In the genomic region with DNA sequence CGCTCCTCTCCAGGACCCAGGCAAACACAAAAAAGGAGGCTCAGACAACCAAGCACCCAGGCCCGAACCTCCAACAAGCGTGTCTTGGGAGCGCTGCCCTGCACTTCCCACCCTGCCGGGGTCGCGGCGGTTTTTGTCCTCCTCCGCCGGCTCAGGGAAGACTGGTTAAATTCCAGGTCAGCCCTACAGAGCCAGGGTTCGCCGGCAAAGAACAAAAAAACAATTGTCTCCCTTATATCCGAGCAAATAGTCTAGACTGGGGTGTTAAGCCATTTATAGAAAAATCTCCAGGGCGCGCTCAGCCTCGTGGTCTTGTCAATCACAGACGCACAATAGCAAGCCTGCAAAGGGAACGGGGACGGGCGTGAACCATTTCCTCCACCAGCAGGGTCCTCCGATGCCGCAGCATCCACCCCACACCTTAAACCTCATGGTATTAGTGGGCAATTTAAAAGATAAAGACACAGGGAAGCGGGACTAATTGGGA, we compare ENCODE assay signal across 9 cellular contexts. TPM values are rescaled to one million over a fixed set of nuclear protein-coding genes. Genes with fewer than 3 reads are reported as not detected.
DNase-seq lines count a peak whose midpoint lies in the region; ATAC-seq, FAIRE-seq and TF ChIP-seq lines count a peak whose summit lies in the region.
"Had no signal": no experiment of that assay in that cellular context is flagged by ENCODE, and none has a peak within 500 bp of the region (broad histone marks: within the 10 kb centered on the region; RNA-seq: fewer than 3 reads in every experiment).

No MANE protein-coding gene starts in this region.

- peak; percentile 14 to 48 for DNase-seq in NCI-H2081 (lab: John Stamatoyannopoulos, UW)
- no peak for DNase-seq in NCI-H2081 treated with DMSO at 0.1 percent for 48 hours (lab: John Stamatoyannopoulos, UW)
- DNase-seq in bronchial epithelial cell (ENCODE audit: low read depth): no peak
- DNase-seq in left lung: peak in 1 of 2 donors; percentile 76
- DNase-seq in RCC 7860 (ENCODE audit: low spot score): no peak
- DNase-seq in left colon: no peak

- no peaks in the 10 kb centered on the region for H3K9me3 ChIP-seq in left lung
- no peaks in the 10 kb centered on the region for H3K9me3 ChIP-seq in stomach smooth muscle (ENCODE audit: control insufficient read depth in 2 of 2, low read length in 2 of 2)

- intact Hi-C loops in left lung (cut with DNase I): no loop called here
- intact Hi-C loops in left colon (cut with DNase I, micrococcal nuclease): no loop called here

- H3K4me1 ChIP-seq in left lung (peaks cover 0 to 65% of the 10 kb centered on the region in 2 donors), stomach smooth muscle (ENCODE audit: control insufficient read depth, insufficient read depth, low read length) (peaks cover 12% of the 10 kb centered on the region)

- H3K36me3 ChIP-seq in bronchial epithelial cell (ENCODE audit: control insufficient read depth, insufficient read depth, low read length) (no peaks in the 10 kb centered on the region), left lung (no peaks in the 10 kb centered on the region), stomach smooth muscle (ENCODE audit: control insufficient read depth in 2 of 2, insufficient read depth in 2 of 2, low read length in 2 of 2) (no peaks in the 10 kb centered on the region)

- peak overlapping the region; percentile 14 to 82 for H3K27ac ChIP-seq in left lung
- H3K27ac ChIP-seq in stomach smooth muscle (ENCODE audit: low read length): no peak overlapping the region

- H3K27me3 ChIP-seq in bronchial epithelial cell (ENCODE audit: control insufficient read depth, insufficient read depth, low read length) (no peaks in the 10 kb centered on the region), left lung (peaks cover 0 to 32% of the 10 kb centered on the region in 2 donors), stomach smooth muscle (ENCODE audit: control insufficient read depth in 1 of 2, insufficient read depth in 2 of 2, low read length in 2 of 2) (peaks cover 13 to 22% of the 10 kb centered on the region in 2 donors)

- ATAC-seq in left lung (peak; percentile 21), HG02798 (IDR thresholded peaks at IDR 0.05; ENCODE audit: poor library complexity, unreplicated experiment) (no peak), left colon (no peak)

- no peak for FAIRE-seq in bronchial epithelial cell (lab: Jason Lieb, UNC)
- FAIRE-seq in RCC 7860 (lab: Jason Lieb, UNC): no peak
- FAIRE-seq: A204.1 had no signal

- no peak overlapping the region for H3K9ac ChIP-seq in stomach smooth muscle (ENCODE audit: low read length in 2 of 2)

- peak overlapping the region; percentile 48 for H3K4me3 ChIP-seq in bronchial epithelial cell (ENCODE audit: low read depth, low read length)
- H3K4me3 ChIP-seq in left lung: peak overlapping the region; percentile 59 to 67
- H3K4me3 ChIP-seq in stomach smooth muscle (ENCODE audit: low read length in 2 of 2): peak overlapping the region; percentile 63 to 77

- TF ChIP-seq CTCF in bronchial epithelial cell (IDR thresholded peaks at IDR 0.05; ENCODE audit: insufficient read depth, low read length, severe bottlenecking): no peak
- TF ChIP-seq CTCF in left lung (IDR thresholded peaks at IDR 0.05): no peak

RNA-seq across cellular contexts. Expression of gene BCAT1, which starts 46.9 kb away (rescaled TPM):
- total RNA-seq in bronchial epithelial cell (13.4 and 35.3 TPM in 2 replicates), left lung (100 to 1,000 TPM in 1 of 2 donors, 10 to 100 TPM in 1; 74.7 to 131 TPM), left colon (1 to 10 TPM; 6.0 to 9.4 TPM)

Comparison
In these comparisons a context has a peak if more than half of its experiments do, and no peak if none do; other contexts are left out.
1. DNase-seq: peak in NCI-H2081 (2 of 2); none in NCI-H2081 treated with DMSO at 0.1 percent for 48 hours (single experiment), bronchial epithelial cell (single experiment), RCC 7860 (single experiment) and left colon (0 of 2).
2. Peak in every context shown above with its lines, with median percentiles within 50 percentile points of each other: H3K4me3 ChIP-seq.